ENCODE assay signal across 18 cellular contexts in the genomic region with DNA sequence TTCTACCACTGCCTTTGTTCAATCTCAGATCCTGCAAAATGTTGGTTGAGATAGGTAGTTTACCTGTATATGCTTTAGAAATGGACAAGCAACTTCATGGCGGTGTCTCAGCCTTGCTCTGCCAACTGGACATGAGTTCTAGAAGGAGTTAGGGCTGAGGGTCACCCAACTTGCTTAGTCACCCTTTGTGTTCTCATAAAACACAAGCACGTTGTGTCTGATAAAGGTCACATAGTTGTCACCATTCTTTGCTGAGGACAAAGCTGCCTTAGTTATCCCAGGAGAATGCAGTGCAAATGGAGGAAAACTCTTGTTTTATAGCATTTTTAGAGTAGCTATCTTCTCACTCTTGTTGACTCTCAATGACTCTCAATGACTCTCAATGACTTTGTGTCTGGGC.
DNase-seq lines count a peak whose midpoint lies in the region; ATAC-seq and TF ChIP-seq lines count a peak whose summit lies in the region.
"Had no signal": no experiment of that assay in that cellular context is flagged by ENCODE, and none has a peak within 500 bp of the region (broad histone marks: within the 10 kb centered on the region; RNA-seq: fewer than 3 reads in every experiment).

No MANE protein-coding gene starts in this region.

- no peak for ATAC-seq in HG02763 (IDR thresholded peaks at IDR 0.05; ENCODE audit: unreplicated experiment)
- ATAC-seq in esophagus mucosa = no peak
- ATAC-seq in GM19351 (IDR thresholded peaks at IDR 0.05; ENCODE audit: unreplicated experiment) = no peak
- ATAC-seq: Right ventricle myocardium inferior had no signal

- H3K36me3 ChIP-seq in colonic mucosa = no peaks in the 10 kb centered on the region
- H3K36me3 ChIP-seq: SJSA1 had no signal

- no peaks in the 10 kb centered on the region for H3K27me3 ChIP-seq in colonic mucosa
- H3K27me3 ChIP-seq: SJSA1 had no signal

- H3K4me3 ChIP-seq in colonic mucosa = no peak overlapping the region
- H3K4me3 ChIP-seq: SJSA1 had no signal

- H3K27ac ChIP-seq in angular gyrus (ENCODE audit: low read depth, low read length) = peak overlapping the region; percentile 5
- H3K27ac ChIP-seq in colonic mucosa = no peak overlapping the region
- H3K27ac ChIP-seq: SJSA1 had no signal

- no peak for TF ChIP-seq CTCF in colonic mucosa (IDR thresholded peaks at IDR 0.05)

- H3K9ac ChIP-seq in colonic mucosa (ENCODE audit: low read depth in 2 of 2, low read length in 2 of 2) = no peak overlapping the region

- peak; percentile 28 for DNase-seq in inferior parietal cortex (ENCODE audit: extremely low spot score)
- peak; percentile 54 for DNase-seq in putamen (ENCODE audit: low spot score)
- no peak for DNase-seq in colonic mucosa
- DNase-seq: C1 segment of cervical spinal cord; CD8-positive, alpha-beta memory T cell; GF-D8; Karpas-422; NCI-H1694; NCI-H2081 treated with DMSO at 0.1 percent for 48 hours; NCI-H2171 treated with DMSO at 0.1 percent for 48 hours; NCI-H446; NCI-H526 had no signal

- H3K4me1 ChIP-seq in colonic mucosa = no peaks in the 10 kb centered on the region

- no peaks in the 10 kb centered on the region for H3K9me3 ChIP-seq in colonic mucosa
- H3K9me3 ChIP-seq: SJSA1 had no signal

- intact Hi-C loops in colonic mucosa (cut with DNase I) = no loop called here
